17 cellular contexts compared by ENCODE assay signal in the genomic region with DNA sequence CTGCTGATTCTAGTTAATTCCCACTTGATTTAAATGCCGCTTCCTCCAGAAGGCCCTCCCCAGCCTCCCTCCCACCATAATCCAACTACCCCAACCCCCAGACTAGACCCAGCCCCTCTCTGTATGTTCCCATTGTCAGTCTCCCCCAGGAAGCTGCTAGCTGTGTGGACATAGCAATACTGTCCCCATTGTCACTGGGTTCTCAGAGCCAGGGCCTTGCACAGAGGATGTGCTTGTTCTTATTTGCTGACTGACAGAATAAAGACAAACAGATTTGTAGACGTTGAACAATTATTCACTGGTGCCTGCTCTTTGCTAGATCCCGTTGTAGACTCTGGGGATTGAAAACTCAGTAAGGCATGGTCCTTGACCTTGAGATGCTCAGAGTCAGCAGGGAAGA. TPM values are rescaled to one million over a fixed set of nuclear protein-coding genes. Genes with fewer than 3 reads are reported as not detected.
DNase-seq lines count a peak whose midpoint lies in the region; TF ChIP-seq lines count a peak whose summit lies in the region.
"Had no signal": no experiment of that assay in that cellular context is flagged by ENCODE, and none has a peak within 500 bp of the region (broad histone marks: within the 10 kb centered on the region; RNA-seq: fewer than 3 reads in every experiment).

No MANE protein-coding gene starts in this region.

- no peak for TF ChIP-seq CTCF in dorsolateral prefrontal cortex (IDR thresholded peaks at IDR 0.05 in 54 of 56, conservative IDR thresholded peaks at IDR 0.05 in 2 of 56; ENCODE audit: low read depth in 1 of 56, partially characterized antibody in 56 of 56)

- H3K27ac ChIP-seq in dorsolateral prefrontal cortex: peak overlapping the region in 57 of 59 donors; percentile 13 to 94 (median 84)
- H3K27ac ChIP-seq: KMS-11 had no signal

- H3K27me3 ChIP-seq in dorsolateral prefrontal cortex: no peaks in the 10 kb centered on the region
- H3K27me3 ChIP-seq: MG63 had no signal

- intact Hi-C loops in dorsolateral prefrontal cortex (cut with DNase I): no loop called here

- H3K4me3 ChIP-seq in dorsolateral prefrontal cortex: no peak overlapping the region
- H3K4me3 ChIP-seq: MG63 had no signal

- DNase-seq in C1 segment of cervical spinal cord (lab: John Stamatoyannopoulos, UW) (peak in 10 of 14 donors; percentile 26 to 75 (median 56)), NCI-H345 (lab: John Stamatoyannopoulos, UW) (peak; percentile 40), dorsolateral prefrontal cortex (peak in 7 of 10 donors; percentile 46 to 81 (median 66)), occipital lobe (lab: John Stamatoyannopoulos, UW) (peak; percentile 32), iPS-NIHi11 (ENCODE audit: low spot score) (no peak), NCI-H1694 (lab: John Stamatoyannopoulos, UW) (no peak), LoVo (ENCODE audit: low spot score) (no peak), ureter (ENCODE audit: low spot score) (no peak)
- DNase-seq: ACHN; CD4-positive, alpha-beta memory T cell; MG63; NCI-H1105 treated with DMSO at 0.1 percent for 48 hours; NCI-H2029 treated with DMSO at 0.1 percent for 48 hours; NCI-H226; NCI-H82; SHP77 had no signal

RNA-seq across cellular contexts. Expression of a gene that starts 45.7 kb away (rescaled TPM):
- 100 to 1,000 TPM in 5 of 120 experiments, 10 to 100 TPM in 115; 43.9 to 157 (median 68.6) TPM for total RNA-seq in dorsolateral prefrontal cortex
- total RNA-seq in occipital lobe: 17.6 TPM
- 47.3 TPM for total RNA-seq in ureter

Comparison
In these comparisons a context has a peak if more than half of its experiments do, and no peak if none do; other contexts are left out.
1. DNase-seq: peak in C1 segment of cervical spinal cord (10 of 14), NCI-H345 (single experiment), dorsolateral prefrontal cortex (7 of 10) and occipital lobe (single experiment); none in iPS-NIHi11 (single experiment), NCI-H1694 (single experiment), LoVo (single experiment) and ureter (single experiment).